Comparison of ENCODE assay signal across 8 cellular contexts in the genomic region with DNA sequence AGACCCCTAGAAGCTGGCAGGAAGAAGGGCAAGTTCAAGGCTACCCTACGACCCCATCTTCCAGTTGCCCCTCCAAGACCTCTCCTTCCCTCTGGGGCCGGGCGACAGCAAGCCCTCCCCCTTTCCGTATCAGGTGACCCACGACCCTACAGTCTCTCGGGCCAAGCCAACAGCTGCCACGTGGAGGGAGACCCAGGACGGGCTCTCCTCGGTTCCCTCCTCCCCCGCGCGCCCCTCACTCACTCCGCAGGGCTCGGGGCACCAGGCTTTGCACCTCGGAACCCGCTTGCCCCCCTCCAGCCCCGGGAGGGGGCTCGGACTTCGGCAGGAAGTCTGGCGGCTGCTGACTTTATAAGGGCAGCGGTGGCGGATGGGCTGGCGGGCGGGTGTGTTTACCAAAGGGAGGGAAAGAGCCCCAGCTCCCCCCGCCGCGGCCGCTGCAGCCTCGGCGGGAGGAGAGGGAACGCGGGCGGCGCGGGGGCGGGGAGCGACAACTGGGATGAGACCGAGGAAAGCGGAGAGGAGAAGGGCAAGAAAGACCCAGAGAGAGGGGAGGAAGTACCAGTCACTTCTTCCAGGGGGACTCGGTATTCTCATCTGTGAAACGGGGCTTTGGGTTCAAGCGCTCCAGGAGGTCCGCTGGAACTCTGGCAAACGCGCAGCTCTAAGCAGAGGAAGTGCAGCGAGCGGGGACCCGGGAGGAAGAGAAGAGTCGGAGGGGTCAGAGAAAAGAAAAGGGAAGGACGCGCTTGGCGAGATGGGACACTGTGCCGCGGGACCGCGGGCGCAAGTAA. TPM values are rescaled to one million over a fixed set of nuclear protein-coding genes. Genes with fewer than 3 reads are reported as not detected.
DNase-seq lines count a peak whose midpoint lies in the region; ATAC-seq and TF ChIP-seq lines count a peak whose summit lies in the region.

No MANE protein-coding gene starts in this region.

- TF ChIP-seq CTCF in activated B cell treated with CpG ODN at 0.5 μM for 24 hours (IDR thresholded peaks at IDR 0.05): no peak

- peak; percentile 55 for DNase-seq in ELR (ENCODE audit: low read depth)
- peak; percentile 35 to 41 for DNase-seq in Kasumi-1 (lab: John Stamatoyannopoulos, UW)
- peak; percentile 46 for DNase-seq in activated B cell treated with CpG ODN at 0.5 μM for 24 hours
- DNase-seq in dermis blood vessel endothelial cell: peak; percentile 33
- DNase-seq in memory B cell (ENCODE audit: low spot score in 2 of 2): peak in 1 of 2 donors; percentile 29
- DNase-seq in stimulated activated CD8-positive, alpha-beta memory T cell treated with anti-CD3 and anti-CD28 coated beads, Interleukin-4, amount 100 ng/mL, for 48 hours: peak; percentile 73
- no peak for DNase-seq in dedifferentiated amniotic fluid mesenchymal stem cell (ENCODE audit: extremely low spot score)

- POLR2A ChIA-PET in activated B cell treated with CpG ODN at 0.5 μM for 24 hours (lab: Charles Lee): interaction anchor here (0.6 to 3.6 kb wide), 12 partner anchors 12 to 189 kb away, joined by 3 to 18 read pairs (median 4); a partner anchor contains a TSS

- H3K4me3 Mint-ChIP-seq in activated B cell treated with CpG ODN at 0.5 μM for 24 hours (peak overlapping the region; percentile 97), memory B cell (peak overlapping the region; percentile 100)

- CTCF ChIA-PET in activated B cell treated with CpG ODN at 0.5 μM for 24 hours (lab: Charles Lee): interaction anchor here (1.4 to 6.7 kb wide), 6 partner anchors 12 to 126 kb away, joined by 3 to 45 read pairs (median 9); no protein-coding TSS in a partner anchor

- H3K4me1 Mint-ChIP-seq in activated B cell treated with CpG ODN at 0.5 μM for 24 hours (peaks cover 43% of the 10 kb centered on the region), memory B cell (peaks cover 21% of the 10 kb centered on the region)

- H3K27ac Mint-ChIP-seq in activated B cell treated with CpG ODN at 0.5 μM for 24 hours (peak overlapping the region; percentile 80), memory B cell (peak overlapping the region; percentile 42)

- intact Hi-C loops in activated B cell treated with CpG ODN at 0.5 μM for 24 hours (cut with micrococcal nuclease): loop anchor here (1.0 to 10.0 kb wide), 7 partner anchors 7 to 1640 kb away; a partner anchor contains a TSS

- H3K36me3 Mint-ChIP-seq in activated B cell treated with CpG ODN at 0.5 μM for 24 hours (ENCODE audit: low read depth): peaks cover 4% of the 10 kb centered on the region
- no peaks in the 10 kb centered on the region for H3K36me3 Mint-ChIP-seq in memory B cell

- ATAC-seq in GM21576 (IDR thresholded peaks at IDR 0.05; ENCODE audit: unreplicated experiment) (peak; percentile 38), activated B cell treated with CpG ODN at 0.5 μM for 24 hours (ENCODE audit: low read depth) (peak; percentile 45), memory B cell (ENCODE audit: low read depth) (peak; percentile 35)

- no peaks in the 10 kb centered on the region for H3K9me3 Mint-ChIP-seq in activated B cell treated with CpG ODN at 0.5 μM for 24 hours
- H3K9me3 Mint-ChIP-seq in memory B cell: no peaks in the 10 kb centered on the region

- H3K27me3 Mint-ChIP-seq in activated B cell treated with CpG ODN at 0.5 μM for 24 hours: no peaks in the 10 kb centered on the region
- peaks cover 2% of the 10 kb centered on the region for H3K27me3 Mint-ChIP-seq in memory B cell

RNA-seq across cellular contexts. Expression of a gene that starts 0.8 kb away (rescaled TPM):
- total RNA-seq in activated B cell treated with CpG ODN at 0.5 μM for 24 hours (11.1 and 12.8 TPM in 2 replicates), dermis blood vessel endothelial cell (16.7 and 18.4 TPM in 2 replicates)

RNA-seq across cellular contexts. Expression of a gene that starts 15.8 kb away (rescaled TPM):
- total RNA-seq in activated B cell treated with CpG ODN at 0.5 μM for 24 hours (100 and 108 TPM in 2 replicates), dermis blood vessel endothelial cell (28.1 and 39.8 TPM in 2 replicates)

RNA-seq across cellular contexts. Expression of a gene that starts 22.7 kb away (rescaled TPM):
- not detected in 2 replicates for total RNA-seq in activated B cell treated with CpG ODN at 0.5 μM for 24 hours
- not detected in 2 replicates for total RNA-seq in dermis blood vessel endothelial cell

RNA-seq across cellular contexts. Expression of a gene that starts 52.7 kb away (rescaled TPM):
- 63.4 and 69.2 TPM in 2 replicates for total RNA-seq in activated B cell treated with CpG ODN at 0.5 μM for 24 hours
- 37.4 and 41.5 TPM in 2 replicates for total RNA-seq in dermis blood vessel endothelial cell

RNA-seq across cellular contexts. Expression of a gene that starts 54.4 kb away (rescaled TPM):
- total RNA-seq in activated B cell treated with CpG ODN at 0.5 μM for 24 hours (0.13 and 0.24 TPM in 2 replicates), dermis blood vessel endothelial cell (0.14 and 0.51 TPM in 2 replicates)
